In genomic region chrX:48278958-48279357, GRCh38 we compare ENCODE assay signal across 17 cellular contexts. TPM values are rescaled to one million over a fixed set of nuclear protein-coding genes. Genes with fewer than 3 reads are reported as not detected.
DNase-seq lines count a peak whose midpoint lies in the region; TF ChIP-seq lines count a peak whose summit lies in the region.
"Had no signal": no experiment of that assay in that cellular context is flagged by ENCODE, and none has a peak within 500 bp of the region (broad histone marks: within the 10 kb centered on the region; RNA-seq: fewer than 3 reads in every experiment).

No MANE protein-coding gene starts in this region.

- CTCF ChIA-PET in Calu3 (lab: Charles Lee) = no interaction called here

- no peaks in the 10 kb centered on the region for H3K4me1 Mint-ChIP-seq in Calu3 (ENCODE audit: low read depth, unreplicated experiment)
- H3K4me1 Mint-ChIP-seq: CD4-positive, CD25-positive, alpha-beta regulatory T cell had no signal

- H3K27me3 Mint-ChIP-seq in Calu3 (ENCODE audit: unreplicated experiment) = no peaks in the 10 kb centered on the region
- H3K27me3 Mint-ChIP-seq: CD4-positive, CD25-positive, alpha-beta regulatory T cell; naive B cell had no signal

- H3K36me3 Mint-ChIP-seq in Calu3 (ENCODE audit: insufficient read depth, unreplicated experiment) = no peaks in the 10 kb centered on the region
- H3K36me3 Mint-ChIP-seq: CD4-positive, CD25-positive, alpha-beta regulatory T cell; naive B cell had no signal

- no TSS peak for BruUV-seq in Calu3 (replicated peaks; lab: Mats Ljungman, UMichigan)

- TF ChIP-seq CTCF in AG10803 (conservative IDR thresholded peaks at IDR 0.05; ENCODE audit: low read length) = no peak
- TF ChIP-seq CTCF in Calu3 (IDR thresholded peaks at IDR 0.05; ENCODE audit: unreplicated experiment) = no peak

- H3K9me3 Mint-ChIP-seq in Calu3 (ENCODE audit: low read depth, unreplicated experiment) = no peaks in the 10 kb centered on the region

- no peak overlapping the region for H3K4me3 ChIP-seq in AG10803 (ENCODE audit: low read length)
- H3K4me3 ChIP-seq: dorsolateral prefrontal cortex had no signal

- no peak overlapping the region for H3K27ac Mint-ChIP-seq in Calu3 (ENCODE audit: unreplicated experiment)
- H3K27ac Mint-ChIP-seq: CD4-positive, CD25-positive, alpha-beta regulatory T cell; naive B cell had no signal

- DNase-seq in AG10803 (ENCODE audit: low read depth) (peak; percentile 0), ELR (ENCODE audit: low read depth) (peak; percentile 1), NCI-H774 (lab: John Stamatoyannopoulos, UW) (peak; percentile 38), fibroblast of the conjunctiva (ENCODE audit: low read depth) (peak; percentile 13), DMS53 treated with DMSO at 0.1 percent for 48 hours (lab: John Stamatoyannopoulos, UW; ENCODE audit: unreplicated experiment) (no peak), NOMO-1 (lab: John Stamatoyannopoulos, UW; ENCODE audit: unreplicated experiment in 2 of 2) (no peak), Calu3 (no peak), CD1c-positive myeloid dendritic cell (ENCODE audit: extremely low spot score) (no peak)
- DNase-seq: activated CD4-positive, alpha-beta T cell treated with anti-CD3 and anti-CD28 coated beads for 1 hour; anterior cingulate cortex; CD4-positive, CD25-positive, alpha-beta regulatory T cell; dorsolateral prefrontal cortex; foreskin melanocyte; left cardiac atrium; naive B cell; NCI-H1105; NCI-H82 had no signal

- intact Hi-C loops in Calu3 (cut with micrococcal nuclease; ENCODE audit: unreplicated experiment) = no loop called here

- H3K4me3 Mint-ChIP-seq in Calu3 (ENCODE audit: low read depth, unreplicated experiment) = no peak overlapping the region
- H3K4me3 Mint-ChIP-seq: CD4-positive, CD25-positive, alpha-beta regulatory T cell; naive B cell had no signal

RNA-seq across cellular contexts. Expression of gene SSX1, which starts 23.8 kb away (rescaled TPM):
- not detected in 2 replicates for total RNA-seq in Calu3 (2022)
- total RNA-seq: CD4-positive, CD25-positive, alpha-beta regulatory T cell; dorsolateral prefrontal cortex; left cardiac atrium had no signal

Comparison
In these comparisons a context has a peak if more than half of its experiments do, and no peak if none do; other contexts are left out.
1. DNase-seq: peak in AG10803 (single experiment), ELR (single experiment), NCI-H774 (single experiment) and fibroblast of the conjunctiva (single experiment); none in DMS53 treated with DMSO at 0.1 percent for 48 hours (single experiment), NOMO-1 (0 of 2), Calu3 (single experiment) and CD1c-positive myeloid dendritic cell (single experiment).